16 cellular contexts compared by ENCODE assay signal in genomic region chr4:93084599-93085305, GRCh38.
"Had no signal": no experiment of that assay in that cellular context is flagged by ENCODE, and none has a peak within 500 bp of the region (broad histone marks: within the 10 kb centered on the region; RNA-seq: fewer than 3 reads in every experiment).

No MANE protein-coding gene starts in this region.

- H3K4me1 ChIP-seq: sigmoid colon had no signal

- H3K4me1 Mint-ChIP-seq: naive thymus-derived CD8-positive, alpha-beta T cell; stimulated activated naive CD8-positive, alpha-beta T cell treated with anti-CD3 and anti-CD28 coated beads, Interleukin-15, amount 100 ng/mL, for 72 hours had no signal

- H3K27ac Mint-ChIP-seq: activated CD8-positive, alpha-beta T cell treated with anti-CD3 and anti-CD28 coated beads for 36 hours; activated T-cell treated with anti-CD3 and anti-CD28 coated beads, Interleukin-2, amount 50 U/mL, for 72 hours; naive thymus-derived CD8-positive, alpha-beta T cell; stimulated activated naive CD8-positive, alpha-beta T cell treated with anti-CD3 and anti-CD28 coated beads, Interleukin-15, amount 100 ng/mL, for 72 hours had no signal

- H3K36me3 ChIP-seq: cardiac muscle cell, sigmoid colon, thoracic aorta had no signal

- H3K27me3 Mint-ChIP-seq: activated CD8-positive, alpha-beta T cell treated with anti-CD3 and anti-CD28 coated beads for 36 hours; naive thymus-derived CD8-positive, alpha-beta T cell; stimulated activated naive CD8-positive, alpha-beta T cell treated with anti-CD3 and anti-CD28 coated beads, Interleukin-15, amount 100 ng/mL, for 72 hours had no signal

- H3K36me3 Mint-ChIP-seq: naive thymus-derived CD8-positive, alpha-beta T cell had no signal

- H3K9me3 ChIP-seq: sigmoid colon, thoracic aorta had no signal

- H3K27me3 ChIP-seq: cardiac muscle cell, sigmoid colon had no signal

- DNase-seq: activated CD8-positive, alpha-beta memory T cell treated with anti-CD3 and anti-CD28 coated beads, Interleukin-2, amount 50 U/mL, for 4 hours; activated CD8-positive, alpha-beta T cell treated with anti-CD3 and anti-CD28 coated beads for 36 hours; activated naive CD4-positive, alpha-beta T cell; activated T-cell treated with anti-CD3 and anti-CD28 coated beads, Interleukin-2, amount 50 U/mL, for 72 hours; effector CD8-positive, alpha-beta T cell; left colon; naive thymus-derived CD8-positive, alpha-beta T cell; sigmoid colon; stimulated activated CD4-positive, alpha-beta T cell treated with anti-CD3 and anti-CD28 coated beads, Interleukin-4, amount 100 ng/mL, for 1 hour; stimulated activated naive CD8-positive, alpha-beta T cell treated with anti-CD3 and anti-CD28 coated beads, Interleukin-15, amount 100 ng/mL, for 72 hours; T-helper 9 cell had no signal

- H3K4me3 ChIP-seq: cardiac muscle cell, coronary artery, lung, sigmoid colon, thoracic aorta had no signal

- FAIRE-seq: urothelium cell line had no signal

- H3K9me3 Mint-ChIP-seq: activated CD8-positive, alpha-beta T cell treated with anti-CD3 and anti-CD28 coated beads for 36 hours had no signal

- H3K4me3 Mint-ChIP-seq: activated CD8-positive, alpha-beta T cell treated with anti-CD3 and anti-CD28 coated beads for 36 hours; activated T-cell treated with anti-CD3 and anti-CD28 coated beads, Interleukin-2, amount 50 U/mL, for 72 hours; naive thymus-derived CD8-positive, alpha-beta T cell; stimulated activated naive CD8-positive, alpha-beta T cell treated with anti-CD3 and anti-CD28 coated beads, Interleukin-15, amount 100 ng/mL, for 72 hours had no signal

- H3K27ac ChIP-seq: cardiac muscle cell, coronary artery, sigmoid colon, thoracic aorta had no signal
